1 cellular context compared by ENCODE assay signal in genomic region chr11:61503135-61503770, GRCh38.
TF ChIP-seq lines count a peak whose summit lies in the region.

No MANE protein-coding gene starts in this region.

TF ChIP-seq in H1, 55 proteins besides CTCF, POLR2A, EP300 and RAD21:
- TF ChIP-seq, protein P1, sequence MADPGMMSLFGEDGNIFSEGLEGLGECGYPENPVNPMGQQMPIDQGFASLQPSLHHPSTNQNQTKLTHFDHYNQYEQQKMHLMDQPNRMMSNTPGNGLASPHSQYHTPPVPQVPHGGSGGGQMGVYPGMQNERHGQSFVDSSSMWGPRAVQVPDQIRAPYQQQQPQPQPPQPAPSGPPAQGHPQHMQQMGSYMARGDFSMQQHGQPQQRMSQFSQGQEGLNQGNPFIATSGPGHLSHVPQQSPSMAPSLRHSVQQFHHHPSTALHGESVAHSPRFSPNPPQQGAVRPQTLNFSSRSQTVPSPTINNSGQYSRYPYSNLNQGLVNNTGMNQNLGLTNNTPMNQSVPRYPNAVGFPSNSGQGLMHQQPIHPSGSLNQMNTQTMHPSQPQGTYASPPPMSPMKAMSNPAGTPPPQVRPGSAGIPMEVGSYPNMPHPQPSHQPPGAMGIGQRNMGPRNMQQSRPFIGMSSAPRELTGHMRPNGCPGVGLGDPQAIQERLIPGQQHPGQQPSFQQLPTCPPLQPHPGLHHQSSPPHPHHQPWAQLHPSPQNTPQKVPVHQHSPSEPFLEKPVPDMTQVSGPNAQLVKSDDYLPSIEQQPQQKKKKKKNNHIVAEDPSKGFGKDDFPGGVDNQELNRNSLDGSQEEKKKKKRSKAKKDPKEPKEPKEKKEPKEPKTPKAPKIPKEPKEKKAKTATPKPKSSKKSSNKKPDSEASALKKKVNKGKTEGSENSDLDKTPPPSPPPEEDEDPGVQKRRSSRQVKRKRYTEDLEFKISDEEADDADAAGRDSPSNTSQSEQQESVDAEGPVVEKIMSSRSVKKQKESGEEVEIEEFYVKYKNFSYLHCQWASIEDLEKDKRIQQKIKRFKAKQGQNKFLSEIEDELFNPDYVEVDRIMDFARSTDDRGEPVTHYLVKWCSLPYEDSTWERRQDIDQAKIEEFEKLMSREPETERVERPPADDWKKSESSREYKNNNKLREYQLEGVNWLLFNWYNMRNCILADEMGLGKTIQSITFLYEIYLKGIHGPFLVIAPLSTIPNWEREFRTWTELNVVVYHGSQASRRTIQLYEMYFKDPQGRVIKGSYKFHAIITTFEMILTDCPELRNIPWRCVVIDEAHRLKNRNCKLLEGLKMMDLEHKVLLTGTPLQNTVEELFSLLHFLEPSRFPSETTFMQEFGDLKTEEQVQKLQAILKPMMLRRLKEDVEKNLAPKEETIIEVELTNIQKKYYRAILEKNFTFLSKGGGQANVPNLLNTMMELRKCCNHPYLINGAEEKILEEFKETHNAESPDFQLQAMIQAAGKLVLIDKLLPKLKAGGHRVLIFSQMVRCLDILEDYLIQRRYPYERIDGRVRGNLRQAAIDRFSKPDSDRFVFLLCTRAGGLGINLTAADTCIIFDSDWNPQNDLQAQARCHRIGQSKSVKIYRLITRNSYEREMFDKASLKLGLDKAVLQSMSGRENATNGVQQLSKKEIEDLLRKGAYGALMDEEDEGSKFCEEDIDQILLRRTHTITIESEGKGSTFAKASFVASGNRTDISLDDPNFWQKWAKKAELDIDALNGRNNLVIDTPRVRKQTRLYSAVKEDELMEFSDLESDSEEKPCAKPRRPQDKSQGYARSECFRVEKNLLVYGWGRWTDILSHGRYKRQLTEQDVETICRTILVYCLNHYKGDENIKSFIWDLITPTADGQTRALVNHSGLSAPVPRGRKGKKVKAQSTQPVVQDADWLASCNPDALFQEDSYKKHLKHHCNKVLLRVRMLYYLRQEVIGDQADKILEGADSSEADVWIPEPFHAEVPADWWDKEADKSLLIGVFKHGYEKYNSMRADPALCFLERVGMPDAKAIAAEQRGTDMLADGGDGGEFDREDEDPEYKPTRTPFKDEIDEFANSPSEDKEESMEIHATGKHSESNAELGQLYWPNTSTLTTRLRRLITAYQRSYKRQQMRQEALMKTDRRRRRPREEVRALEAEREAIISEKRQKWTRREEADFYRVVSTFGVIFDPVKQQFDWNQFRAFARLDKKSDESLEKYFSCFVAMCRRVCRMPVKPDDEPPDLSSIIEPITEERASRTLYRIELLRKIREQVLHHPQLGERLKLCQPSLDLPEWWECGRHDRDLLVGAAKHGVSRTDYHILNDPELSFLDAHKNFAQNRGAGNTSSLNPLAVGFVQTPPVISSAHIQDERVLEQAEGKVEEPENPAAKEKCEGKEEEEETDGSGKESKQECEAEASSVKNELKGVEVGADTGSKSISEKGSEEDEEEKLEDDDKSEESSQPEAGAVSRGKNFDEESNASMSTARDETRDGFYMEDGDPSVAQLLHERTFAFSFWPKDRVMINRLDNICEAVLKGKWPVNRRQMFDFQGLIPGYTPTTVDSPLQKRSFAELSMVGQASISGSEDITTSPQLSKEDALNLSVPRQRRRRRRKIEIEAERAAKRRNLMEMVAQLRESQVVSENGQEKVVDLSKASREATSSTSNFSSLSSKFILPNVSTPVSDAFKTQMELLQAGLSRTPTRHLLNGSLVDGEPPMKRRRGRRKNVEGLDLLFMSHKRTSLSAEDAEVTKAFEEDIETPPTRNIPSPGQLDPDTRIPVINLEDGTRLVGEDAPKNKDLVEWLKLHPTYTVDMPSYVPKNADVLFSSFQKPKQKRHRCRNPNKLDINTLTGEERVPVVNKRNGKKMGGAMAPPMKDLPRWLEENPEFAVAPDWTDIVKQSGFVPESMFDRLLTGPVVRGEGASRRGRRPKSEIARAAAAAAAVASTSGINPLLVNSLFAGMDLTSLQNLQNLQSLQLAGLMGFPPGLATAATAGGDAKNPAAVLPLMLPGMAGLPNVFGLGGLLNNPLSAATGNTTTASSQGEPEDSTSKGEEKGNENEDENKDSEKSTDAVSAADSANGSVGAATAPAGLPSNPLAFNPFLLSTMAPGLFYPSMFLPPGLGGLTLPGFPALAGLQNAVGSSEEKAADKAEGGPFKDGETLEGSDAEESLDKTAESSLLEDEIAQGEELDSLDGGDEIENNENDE (IDR thresholded peaks at IDR 0.05; ENCODE audit: insufficient replicate concordance, low read length) = no peak
- no peak for TF ChIP-seq TCF12 (IDR thresholded peaks at IDR 0.05; ENCODE audit: low read depth, low read length)
- TF ChIP-seq TAF1 (IDR thresholded peaks at IDR 0.05; ENCODE audit: low read depth, low read length) = no peak
- TF ChIP-seq MAX (IDR thresholded peaks at IDR 0.05) = no peak
- TF ChIP-seq, protein P2, sequence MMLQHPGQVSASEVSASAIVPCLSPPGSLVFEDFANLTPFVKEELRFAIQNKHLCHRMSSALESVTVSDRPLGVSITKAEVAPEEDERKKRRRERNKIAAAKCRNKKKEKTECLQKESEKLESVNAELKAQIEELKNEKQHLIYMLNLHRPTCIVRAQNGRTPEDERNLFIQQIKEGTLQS (IDR thresholded peaks at IDR 0.05; ENCODE audit: insufficient read depth, low read depth, low read length) = no peak
- TF ChIP-seq TBP (IDR thresholded peaks at IDR 0.05; ENCODE audit: low read depth, low read length) = no peak
- TF ChIP-seq SP1 (IDR thresholded peaks at IDR 0.05; ENCODE audit: low read depth, low read length) = no peak
- no peak for TF ChIP-seq EGR1 (IDR thresholded peaks at IDR 0.05; ENCODE audit: borderline replicate concordance, low read depth, low read length)
- no peak for TF ChIP-seq KDM4A (IDR thresholded peaks at IDR 0.05; ENCODE audit: low read depth, low read length, severe bottlenecking)
- TF ChIP-seq SP2 (IDR thresholded peaks at IDR 0.05; ENCODE audit: low read length) = no peak
- TF ChIP-seq BACH1 (IDR thresholded peaks at IDR 0.05; ENCODE audit: low read length) = no peak
- TF ChIP-seq CTBP2 (IDR thresholded peaks at IDR 0.05; ENCODE audit: borderline replicate concordance, insufficient read depth, insufficient read length, low read length) = no peak
- TF ChIP-seq KDM5A (IDR thresholded peaks at IDR 0.05; ENCODE audit: low read length) = no peak
- TF ChIP-seq USF2 (IDR thresholded peaks at IDR 0.05; ENCODE audit: low read length) = no peak
